ENCODE assay signal across 18 cellular contexts in genomic region chr6:52590634-52590985, GRCh38. TPM values are rescaled to one million over a fixed set of nuclear protein-coding genes. Genes with fewer than 3 reads are reported as not detected.
A peak's percentile ranks its signal among the peaks of the same experiment; 100 is the strongest.
DNase-seq lines count a peak whose midpoint lies in the region; ATAC-seq and TF ChIP-seq lines count a peak whose summit lies in the region.
"Had no signal": no experiment of that assay in that cellular context is flagged by ENCODE, and none has a peak within 500 bp of the region (broad histone marks: within the 10 kb centered on the region; RNA-seq: fewer than 3 reads in every experiment).

No MANE protein-coding gene starts in this region.

- no peak overlapping the region for H2AFZ ChIP-seq in parathyroid adenoma

- H3K79me2 ChIP-seq in parathyroid adenoma = no peaks in the 10 kb centered on the region

- H3K27ac Mint-ChIP-seq in Caco-2 (ENCODE audit: unreplicated experiment) = peak overlapping the region; percentile 10
- H3K27ac Mint-ChIP-seq in CD8-positive, alpha-beta T cell = no peak overlapping the region
- no peak overlapping the region for H3K27ac Mint-ChIP-seq in endodermal cell
- H3K27ac Mint-ChIP-seq: activated CD8-positive, alpha-beta T cell treated with anti-CD3 and anti-CD28 coated beads, Interleukin-2, amount 10 ng/mL, durations not matched to agents 7 days and 5 days had no signal

- H3K36me3 ChIP-seq in Caco-2 (ENCODE audit: control insufficient read depth, insufficient read depth, low read length) (no peaks in the 10 kb centered on the region), RWPE2 (ENCODE audit: low read depth) (no peaks in the 10 kb centered on the region), parathyroid adenoma (ENCODE audit: control insufficient read depth, insufficient read depth, low read length) (no peaks in the 10 kb centered on the region), endodermal cell (ENCODE audit: control insufficient read depth, insufficient read depth, low read length) (no peaks in the 10 kb centered on the region)
- no peaks in the 10 kb centered on the region for H3K36me3 ChIP-seq in CD8-positive, alpha-beta T cell (ENCODE audit: insufficient read depth, low read length)
- H3K36me3 ChIP-seq: ascending aorta, sigmoid colon, SJSA1 had no signal

- CTCF ChIA-PET in Caco-2 (lab: Charles Lee) = interaction anchor here (0.6 to 3.9 kb wide), 9 partner anchors 7 to 699 kb away, joined by 3 to 34 read pairs (median 4); partner anchors contain the start of genes EFHC1 and TRAM2
- CTCF ChIA-PET in CD8-positive, alpha-beta T cell (lab: Charles Lee) = interaction anchor here (0.9 to 3.0 kb wide), 2 partner anchors 14 to 174 kb away, joined by 4 to 9 read pairs; partner anchors contain the start of gene TRAM2

- H3K9me3 Mint-ChIP-seq in Caco-2 (ENCODE audit: unreplicated experiment) (no peaks in the 10 kb centered on the region), endodermal cell (no peaks in the 10 kb centered on the region)
- no peaks in the 10 kb centered on the region for H3K9me3 Mint-ChIP-seq in CD8-positive, alpha-beta T cell

- intact Hi-C loops in Caco-2 (cut with micrococcal nuclease; ENCODE audit: unreplicated experiment) = loop anchor here (1.0 to 5.0 kb wide), 4 partner anchors 73 to 174 kb away; partner anchors contain the start of gene EFHC1
- intact Hi-C loops in CD8-positive, alpha-beta T cell (cut with DNase I, micrococcal nuclease) = no loop called here

- H3K27me3 ChIP-seq in Caco-2 (replicated peaks; ENCODE audit: control insufficient read depth, insufficient read depth, low read length) (no peaks in the 10 kb centered on the region), RWPE2 (ENCODE audit: insufficient read depth, poor library complexity, severe bottlenecking) (no peaks in the 10 kb centered on the region), parathyroid adenoma (ENCODE audit: control insufficient read depth, insufficient read depth, low read length) (no peaks in the 10 kb centered on the region), endodermal cell (ENCODE audit: control insufficient read depth, insufficient read depth, low read length, poor library complexity, severe bottlenecking) (no peaks in the 10 kb centered on the region)
- H3K27me3 ChIP-seq in CD8-positive, alpha-beta T cell (ENCODE audit: insufficient read depth, low read length) = no peaks in the 10 kb centered on the region
- H3K27me3 ChIP-seq: ascending aorta, sigmoid colon, SJSA1 had no signal

- H3K9me3 ChIP-seq in Caco-2 (no peaks in the 10 kb centered on the region), RWPE2 (ENCODE audit: severe bottlenecking) (no peaks in the 10 kb centered on the region), parathyroid adenoma (ENCODE audit: control insufficient read depth, low read length) (no peaks in the 10 kb centered on the region), endodermal cell (ENCODE audit: control insufficient read depth, low read length) (no peaks in the 10 kb centered on the region)
- no peaks in the 10 kb centered on the region for H3K9me3 ChIP-seq in CD8-positive, alpha-beta T cell (ENCODE audit: low read length)
- H3K9me3 ChIP-seq: ascending aorta, sigmoid colon, SJSA1 had no signal

- H3K4me1 Mint-ChIP-seq in Caco-2 (ENCODE audit: low read depth, unreplicated experiment) (peaks cover 43% of the 10 kb centered on the region), endodermal cell (peaks cover 27% of the 10 kb centered on the region)
- H3K4me1 Mint-ChIP-seq in CD8-positive, alpha-beta T cell (ENCODE audit: low read depth) = peaks cover 8% of the 10 kb centered on the region

- H3K9ac ChIP-seq in parathyroid adenoma = no peak overlapping the region
- H3K9ac ChIP-seq in endodermal cell (ENCODE audit: extremely low read depth, low read length, poor library complexity, severe bottlenecking) = no peak overlapping the region
- H3K9ac ChIP-seq: KMS-11 had no signal

- H3K36me3 Mint-ChIP-seq in Caco-2 (ENCODE audit: insufficient read depth, unreplicated experiment) (peaks cover 5% of the 10 kb centered on the region), endodermal cell (ENCODE audit: low read depth) (no peaks in the 10 kb centered on the region)
- no peaks in the 10 kb centered on the region for H3K36me3 Mint-ChIP-seq in CD8-positive, alpha-beta T cell

- BruUV-seq in Caco-2 (replicated peaks; lab: Mats Ljungman, UMichigan) = no TSS peak

- peak overlapping the region; percentile 13 for H3K4me2 ChIP-seq in parathyroid adenoma (ENCODE audit: low read length)
- H3K4me2 ChIP-seq: KMS-11 had no signal

- H3K4me3 ChIP-seq in Caco-2 (ENCODE audit: low read depth, low read length) = no peak overlapping the region
- H3K4me3 ChIP-seq in RWPE2 (ENCODE audit: severe bottlenecking) = no peak overlapping the region
- H3K4me3 ChIP-seq in fibroblast of pulmonary artery (replicated peaks; ENCODE audit: low read depth, low read length) = no peak overlapping the region
- no peak overlapping the region for H3K4me3 ChIP-seq in parathyroid adenoma (ENCODE audit: low read depth, low read length)
- H3K4me3 ChIP-seq in CD8-positive, alpha-beta T cell (ENCODE audit: low read depth, low read length) = no peak overlapping the region
- no peak overlapping the region for H3K4me3 ChIP-seq in endodermal cell (ENCODE audit: low read length)
- H3K4me3 ChIP-seq: ascending aorta, sigmoid colon, SJSA1 had no signal

- ATAC-seq in RWPE2 (ENCODE audit: low read depth) (peak; percentile 56), HG02798 (IDR thresholded peaks at IDR 0.05; ENCODE audit: poor library complexity, unreplicated experiment) (no peak)
- no peak for ATAC-seq in CD8-positive, alpha-beta T cell
- ATAC-seq: activated CD8-positive, alpha-beta T cell treated with anti-CD3 and anti-CD28 coated beads, Interleukin-2, amount 10 ng/mL, durations not matched to agents 7 days and 5 days had no signal

- no peak overlapping the region for H3K4me3 Mint-ChIP-seq in Caco-2 (ENCODE audit: unreplicated experiment)
- H3K4me3 Mint-ChIP-seq in CD8-positive, alpha-beta T cell = no peak overlapping the region
- H3K4me3 Mint-ChIP-seq in endodermal cell = no peak overlapping the region
- H3K4me3 Mint-ChIP-seq: activated CD8-positive, alpha-beta T cell treated with anti-CD3 and anti-CD28 coated beads, Interleukin-2, amount 10 ng/mL, durations not matched to agents 7 days and 5 days; CD14-positive monocyte had no signal

- H3K27ac ChIP-seq in RWPE2 (ENCODE audit: poor library complexity, severe bottlenecking) (peak overlapping the region; percentile 34), parathyroid adenoma (no peak overlapping the region), endodermal cell (ENCODE audit: low read depth, low read length) (no peak overlapping the region)
- H3K27ac ChIP-seq in CD8-positive, alpha-beta T cell (ENCODE audit: low read depth, low read length) = no peak overlapping the region
- H3K27ac ChIP-seq: ascending aorta, KMS-11, sigmoid colon, SJSA1 had no signal

- TF ChIP-seq CTCF in Caco-2 (IDR thresholded peaks at IDR 0.05; ENCODE audit: insufficient read depth in 1 of 2, low read depth in 1 of 2, low read length in 1 of 2, severe bottlenecking in 1 of 2, unreplicated experiment in 1 of 2) = peak in 1 of 2 experiments; percentile 3
- no peak for TF ChIP-seq CTCF in RWPE2 (IDR thresholded peaks at IDR 0.05; ENCODE audit: poor library complexity, severe bottlenecking)
- no peak for TF ChIP-seq CTCF in fibroblast of pulmonary artery (IDR thresholded peaks at IDR 0.05; ENCODE audit: low read length, missing control alignments)
- no peak for TF ChIP-seq CTCF in parathyroid adenoma (IDR thresholded peaks at IDR 0.05)
- no peak for TF ChIP-seq CTCF in CD8-positive, alpha-beta T cell (IDR thresholded peaks at IDR 0.05)
- no peak for TF ChIP-seq CTCF in endodermal cell (conservative IDR thresholded peaks at IDR 0.05)

- POLR2A ChIA-PET in Caco-2 (lab: Charles Lee) = interaction anchor here (1.3 to 1.7 kb wide), 2 partner anchors 14 to 170 kb away, joined by 7 to 9 read pairs; partner anchors contain the start of genes EFHC1 and TRAM2
- POLR2A ChIA-PET in CD8-positive, alpha-beta T cell (lab: Charles Lee) = no interaction called here

- DNase-seq in Caco-2 = no peak
- no peak for DNase-seq in RWPE2 (ENCODE audit: low spot score)
- DNase-seq in fibroblast of pulmonary artery (ENCODE audit: low read depth) = peak; percentile 82
- no peak for DNase-seq in CD8-positive, alpha-beta T cell
- no peak for DNase-seq in endodermal cell
- DNase-seq in NCI-H510A treated with DMSO at 0.1 percent for 48 hours (lab: John Stamatoyannopoulos, UW) = no peak
- DNase-seq: activated CD8-positive, alpha-beta T cell treated with anti-CD3 and anti-CD28 coated beads, Interleukin-2, amount 10 ng/mL, durations not matched to agents 7 days and 5 days; mammary epithelial cell; NCI-H1436; NCI-H446 treated with DMSO at 0.1 percent for 48 hours; sigmoid colon; stimulated activated naive CD4-positive, alpha-beta T cell had no signal

- H3K4me1 ChIP-seq in Caco-2 (peaks cover 41% of the 10 kb centered on the region), RWPE2 (ENCODE audit: insufficient read depth, poor library complexity, severe bottlenecking) (peaks cover 25% of the 10 kb centered on the region), parathyroid adenoma (peaks cover 29% of the 10 kb centered on the region), endodermal cell (ENCODE audit: control insufficient read depth, insufficient read depth, low read length) (peaks cover 10% of the 10 kb centered on the region)
- H3K4me1 ChIP-seq in CD8-positive, alpha-beta T cell (ENCODE audit: insufficient read depth, low read length) = no peaks in the 10 kb centered on the region

- H3K27me3 Mint-ChIP-seq in Caco-2 (ENCODE audit: insufficient read depth, unreplicated experiment) (no peaks in the 10 kb centered on the region), endodermal cell (ENCODE audit: insufficient read depth) (no peaks in the 10 kb centered on the region)
- H3K27me3 Mint-ChIP-seq in CD8-positive, alpha-beta T cell (ENCODE audit: low read depth) = no peaks in the 10 kb centered on the region

- 92 to 93% methylated on average over 2 to 3 of the region's 3 CpGs for WGBS in endodermal cell (ENCODE audit: insufficient coverage in 1 of 2, insufficient read length in 1 of 2), 2 experiments

RNA-seq across cellular contexts. Expression of gene TRAM2, which starts 13.8 kb away (rescaled TPM):
- total RNA-seq in Caco-2 (2022) (63.8 and 71.6 TPM in 2 replicates), endodermal cell (10 to 100 TPM; 16.9 to 20.5 TPM)
- total RNA-seq in CD8-positive, alpha-beta T cell = 1 to 10 TPM; 4.6 to 4.9 TPM
- 13.4 TPM for polyA plus RNA-seq in endodermal cell (2013, experiment 1 of 2)
- 13.2 TPM for polyA plus RNA-seq in endodermal cell (2013, experiment 2 of 2)
